In the genomic region with DNA sequence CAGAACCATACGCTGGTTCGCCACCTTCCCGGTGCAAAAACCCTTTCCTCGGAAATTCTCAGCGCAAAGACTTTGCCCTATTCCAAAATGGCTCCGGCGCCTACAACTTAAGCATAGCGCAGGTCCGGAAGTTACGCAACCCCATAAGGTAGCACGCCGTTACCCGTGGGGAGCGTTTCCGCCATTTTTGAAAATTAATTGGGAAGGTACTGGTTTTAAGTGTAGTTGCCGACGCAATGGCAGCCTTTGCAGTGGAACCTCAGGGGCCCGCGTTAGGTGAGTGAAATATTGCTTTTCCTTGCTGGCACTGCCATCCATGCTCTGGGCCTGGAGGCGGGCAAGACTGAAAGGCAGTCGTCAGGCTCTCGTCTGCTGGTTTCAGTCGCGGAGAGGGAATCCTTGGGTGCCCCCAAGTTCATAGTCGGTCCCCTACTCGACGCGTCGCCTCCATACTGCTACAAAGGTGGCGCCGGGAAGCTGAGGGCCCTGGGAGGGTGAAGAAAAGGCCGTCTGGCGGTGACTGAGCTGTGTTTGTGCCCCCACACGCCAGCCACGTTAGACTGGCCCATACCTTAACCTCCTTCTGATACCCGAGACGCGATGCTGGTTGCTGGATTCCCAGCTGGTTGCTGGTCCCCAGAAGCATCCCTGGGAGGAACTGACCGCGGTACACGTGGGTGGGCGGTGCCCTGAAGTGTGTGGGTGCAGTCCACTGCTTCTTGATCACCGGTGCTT, we compare ENCODE assay signal across 1 cellular context.
A peak's percentile ranks its signal among the peaks of the same experiment; 100 is the strongest.
TF ChIP-seq lines count a peak whose summit lies in the region.

A gene with protein sequence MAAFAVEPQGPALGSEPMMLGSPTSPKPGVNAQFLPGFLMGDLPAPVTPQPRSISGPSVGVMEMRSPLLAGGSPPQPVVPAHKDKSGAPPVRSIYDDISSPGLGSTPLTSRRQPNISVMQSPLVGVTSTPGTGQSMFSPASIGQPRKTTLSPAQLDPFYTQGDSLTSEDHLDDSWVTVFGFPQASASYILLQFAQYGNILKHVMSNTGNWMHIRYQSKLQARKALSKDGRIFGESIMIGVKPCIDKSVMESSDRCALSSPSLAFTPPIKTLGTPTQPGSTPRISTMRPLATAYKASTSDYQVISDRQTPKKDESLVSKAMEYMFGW (plus strand): TSS at position 222 of the 735 bp plus-strand sequence. CDS start 15 bp downstream, at position 237.

TF ChIP-seq in K562, 482 proteins besides CTCF, POLR2A, EP300 and RAD21 (continued from another document and continues in another):
- TF ChIP-seq MAZ (CRISPR knock-in tag; conservative IDR thresholded peaks at IDR 0.05 in 1 of 2, IDR thresholded peaks at IDR 0.05 in 1 of 2) (peak in 1 of 2 experiments; percentile 69; a peak in 3 of 4 replicates), DDX20 (tag; IDR thresholded peaks at IDR 0.05; ENCODE audit: low read depth) (no peak), TRIM28 (IDR thresholded peaks at IDR 0.05) (no peak), NFIC (IDR thresholded peaks at IDR 0.05) (no peak; the same call in 1 of the 2 replicates), ZNF143 (CRISPR knock-in tag; IDR thresholded peaks at IDR 0.05) (no peak), SAP30 (IDR thresholded peaks at IDR 0.05; ENCODE audit: borderline replicate concordance, insufficient read depth, low read depth, low read length, poor library complexity, severe bottlenecking) (peak; percentile 98), TCFL5 (CRISPR knock-in tag; conservative IDR thresholded peaks at IDR 0.05) (no peak), ZNF79 (CRISPR knock-in tag; IDR thresholded peaks at IDR 0.05; ENCODE audit: low read depth) (no peak), ZNF830 (CRISPR knock-in tag; IDR thresholded peaks at IDR 0.05) (no peak), FOXM1 (IDR thresholded peaks at IDR 0.05; ENCODE audit: low read depth) (peak; percentile 92), FOXM1 (CRISPR knock-in tag; IDR thresholded peaks at IDR 0.05; ENCODE audit: low read depth) (0 out of 2 replicates have a peak, but pooled peaks have one; percentile 36), YBX1 (IDR thresholded peaks at IDR 0.05) (no peak), EGR1 (conservative IDR thresholded peaks at IDR 0.05) (peak; percentile 94), MAFF (IDR thresholded peaks at IDR 0.05; ENCODE audit: low read length) (no peak), ZNF133 (CRISPR knock-in tag; IDR thresholded peaks at IDR 0.05) (no peak), KLF13 (tag; IDR thresholded peaks at IDR 0.05; ENCODE audit: borderline replicate concordance, low read depth) (peak; percentile 99), PHF20 (IDR thresholded peaks at IDR 0.05; ENCODE audit: partially characterized antibody) (peak; percentile 56), EP400 (IDR thresholded peaks at IDR 0.05) (peak; percentile 99), RB1 (IDR thresholded peaks at IDR 0.05; ENCODE audit: low read depth) (peak; percentile 21; the same call in 1 of the 2 replicates), XRCC4 (IDR thresholded peaks at IDR 0.05; ENCODE audit: extremely low read depth, insufficient read depth, insufficient read length) (no peak), ZNF766 (CRISPR knock-in tag; conservative IDR thresholded peaks at IDR 0.05) (peak; percentile 77; the same call in 1 of the 2 replicates), GATAD2A (IDR thresholded peaks at IDR 0.05) (no peak)
- TF ChIP-seq, protein P1, sequence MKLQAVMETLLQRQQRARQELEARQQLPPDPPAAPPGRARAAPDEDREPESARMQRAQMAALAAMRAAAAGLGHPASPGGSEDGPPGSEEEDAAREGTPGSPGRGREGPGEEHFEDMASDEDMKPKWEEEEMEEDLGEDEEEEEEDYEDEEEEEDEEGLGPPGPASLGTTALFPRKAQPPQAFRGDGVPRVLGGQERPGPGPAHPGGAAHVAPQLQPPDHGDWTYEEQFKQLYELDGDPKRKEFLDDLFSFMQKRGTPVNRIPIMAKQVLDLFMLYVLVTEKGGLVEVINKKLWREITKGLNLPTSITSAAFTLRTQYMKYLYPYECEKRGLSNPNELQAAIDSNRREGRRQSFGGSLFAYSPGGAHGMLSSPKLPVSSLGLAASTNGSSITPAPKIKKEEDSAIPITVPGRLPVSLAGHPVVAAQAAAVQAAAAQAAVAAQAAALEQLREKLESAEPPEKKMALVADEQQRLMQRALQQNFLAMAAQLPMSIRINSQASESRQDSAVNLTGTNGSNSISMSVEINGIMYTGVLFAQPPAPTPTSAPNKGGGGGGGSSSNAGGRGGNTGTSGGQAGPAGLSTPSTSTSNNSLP (IDR thresholded peaks at IDR 0.05; ENCODE audit: borderline replicate concordance, low read depth, low read length), result no peak
- TF ChIP-seq, protein P2, sequence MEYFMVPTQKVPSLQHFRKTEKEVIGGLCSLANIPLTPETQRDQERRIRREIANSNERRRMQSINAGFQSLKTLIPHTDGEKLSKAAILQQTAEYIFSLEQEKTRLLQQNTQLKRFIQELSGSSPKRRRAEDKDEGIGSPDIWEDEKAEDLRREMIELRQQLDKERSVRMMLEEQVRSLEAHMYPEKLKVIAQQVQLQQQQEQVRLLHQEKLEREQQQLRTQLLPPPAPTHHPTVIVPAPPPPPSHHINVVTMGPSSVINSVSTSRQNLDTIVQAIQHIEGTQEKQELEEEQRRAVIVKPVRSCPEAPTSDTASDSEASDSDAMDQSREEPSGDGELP (CRISPR knock-in tag; IDR thresholded peaks at IDR 0.05; ENCODE audit: borderline replicate concordance), result peak; percentile 99
- TF ChIP-seq, protein P3, sequence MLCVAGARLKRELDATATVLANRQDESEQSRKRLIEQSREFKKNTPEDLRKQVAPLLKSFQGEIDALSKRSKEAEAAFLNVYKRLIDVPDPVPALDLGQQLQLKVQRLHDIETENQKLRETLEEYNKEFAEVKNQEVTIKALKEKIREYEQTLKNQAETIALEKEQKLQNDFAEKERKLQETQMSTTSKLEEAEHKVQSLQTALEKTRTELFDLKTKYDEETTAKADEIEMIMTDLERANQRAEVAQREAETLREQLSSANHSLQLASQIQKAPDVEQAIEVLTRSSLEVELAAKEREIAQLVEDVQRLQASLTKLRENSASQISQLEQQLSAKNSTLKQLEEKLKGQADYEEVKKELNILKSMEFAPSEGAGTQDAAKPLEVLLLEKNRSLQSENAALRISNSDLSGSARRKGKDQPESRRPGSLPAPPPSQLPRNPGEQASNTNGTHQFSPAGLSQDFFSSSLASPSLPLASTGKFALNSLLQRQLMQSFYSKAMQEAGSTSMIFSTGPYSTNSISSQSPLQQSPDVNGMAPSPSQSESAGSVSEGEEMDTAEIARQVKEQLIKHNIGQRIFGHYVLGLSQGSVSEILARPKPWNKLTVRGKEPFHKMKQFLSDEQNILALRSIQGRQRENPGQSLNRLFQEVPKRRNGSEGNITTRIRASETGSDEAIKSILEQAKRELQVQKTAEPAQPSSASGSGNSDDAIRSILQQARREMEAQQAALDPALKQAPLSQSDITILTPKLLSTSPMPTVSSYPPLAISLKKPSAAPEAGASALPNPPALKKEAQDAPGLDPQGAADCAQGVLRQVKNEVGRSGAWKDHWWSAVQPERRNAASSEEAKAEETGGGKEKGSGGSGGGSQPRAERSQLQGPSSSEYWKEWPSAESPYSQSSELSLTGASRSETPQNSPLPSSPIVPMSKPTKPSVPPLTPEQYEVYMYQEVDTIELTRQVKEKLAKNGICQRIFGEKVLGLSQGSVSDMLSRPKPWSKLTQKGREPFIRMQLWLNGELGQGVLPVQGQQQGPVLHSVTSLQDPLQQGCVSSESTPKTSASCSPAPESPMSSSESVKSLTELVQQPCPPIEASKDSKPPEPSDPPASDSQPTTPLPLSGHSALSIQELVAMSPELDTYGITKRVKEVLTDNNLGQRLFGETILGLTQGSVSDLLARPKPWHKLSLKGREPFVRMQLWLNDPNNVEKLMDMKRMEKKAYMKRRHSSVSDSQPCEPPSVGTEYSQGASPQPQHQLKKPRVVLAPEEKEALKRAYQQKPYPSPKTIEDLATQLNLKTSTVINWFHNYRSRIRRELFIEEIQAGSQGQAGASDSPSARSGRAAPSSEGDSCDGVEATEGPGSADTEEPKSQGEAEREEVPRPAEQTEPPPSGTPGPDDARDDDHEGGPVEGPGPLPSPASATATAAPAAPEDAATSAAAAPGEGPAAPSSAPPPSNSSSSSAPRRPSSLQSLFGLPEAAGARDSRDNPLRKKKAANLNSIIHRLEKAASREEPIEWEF (CRISPR knock-in tag; IDR thresholded peaks at IDR 0.05), result no peak
- TF ChIP-seq, protein P4, sequence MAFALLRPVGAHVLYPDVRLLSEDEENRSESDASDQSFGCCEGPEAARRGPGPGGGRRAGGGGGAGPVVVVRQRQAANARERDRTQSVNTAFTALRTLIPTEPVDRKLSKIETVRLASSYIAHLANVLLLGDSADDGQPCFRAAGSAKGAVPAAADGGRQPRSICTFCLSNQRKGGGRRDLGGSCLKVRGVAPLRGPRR (CRISPR knock-in tag; IDR thresholded peaks at IDR 0.05), result no peak
- TF ChIP-seq, protein P5, sequence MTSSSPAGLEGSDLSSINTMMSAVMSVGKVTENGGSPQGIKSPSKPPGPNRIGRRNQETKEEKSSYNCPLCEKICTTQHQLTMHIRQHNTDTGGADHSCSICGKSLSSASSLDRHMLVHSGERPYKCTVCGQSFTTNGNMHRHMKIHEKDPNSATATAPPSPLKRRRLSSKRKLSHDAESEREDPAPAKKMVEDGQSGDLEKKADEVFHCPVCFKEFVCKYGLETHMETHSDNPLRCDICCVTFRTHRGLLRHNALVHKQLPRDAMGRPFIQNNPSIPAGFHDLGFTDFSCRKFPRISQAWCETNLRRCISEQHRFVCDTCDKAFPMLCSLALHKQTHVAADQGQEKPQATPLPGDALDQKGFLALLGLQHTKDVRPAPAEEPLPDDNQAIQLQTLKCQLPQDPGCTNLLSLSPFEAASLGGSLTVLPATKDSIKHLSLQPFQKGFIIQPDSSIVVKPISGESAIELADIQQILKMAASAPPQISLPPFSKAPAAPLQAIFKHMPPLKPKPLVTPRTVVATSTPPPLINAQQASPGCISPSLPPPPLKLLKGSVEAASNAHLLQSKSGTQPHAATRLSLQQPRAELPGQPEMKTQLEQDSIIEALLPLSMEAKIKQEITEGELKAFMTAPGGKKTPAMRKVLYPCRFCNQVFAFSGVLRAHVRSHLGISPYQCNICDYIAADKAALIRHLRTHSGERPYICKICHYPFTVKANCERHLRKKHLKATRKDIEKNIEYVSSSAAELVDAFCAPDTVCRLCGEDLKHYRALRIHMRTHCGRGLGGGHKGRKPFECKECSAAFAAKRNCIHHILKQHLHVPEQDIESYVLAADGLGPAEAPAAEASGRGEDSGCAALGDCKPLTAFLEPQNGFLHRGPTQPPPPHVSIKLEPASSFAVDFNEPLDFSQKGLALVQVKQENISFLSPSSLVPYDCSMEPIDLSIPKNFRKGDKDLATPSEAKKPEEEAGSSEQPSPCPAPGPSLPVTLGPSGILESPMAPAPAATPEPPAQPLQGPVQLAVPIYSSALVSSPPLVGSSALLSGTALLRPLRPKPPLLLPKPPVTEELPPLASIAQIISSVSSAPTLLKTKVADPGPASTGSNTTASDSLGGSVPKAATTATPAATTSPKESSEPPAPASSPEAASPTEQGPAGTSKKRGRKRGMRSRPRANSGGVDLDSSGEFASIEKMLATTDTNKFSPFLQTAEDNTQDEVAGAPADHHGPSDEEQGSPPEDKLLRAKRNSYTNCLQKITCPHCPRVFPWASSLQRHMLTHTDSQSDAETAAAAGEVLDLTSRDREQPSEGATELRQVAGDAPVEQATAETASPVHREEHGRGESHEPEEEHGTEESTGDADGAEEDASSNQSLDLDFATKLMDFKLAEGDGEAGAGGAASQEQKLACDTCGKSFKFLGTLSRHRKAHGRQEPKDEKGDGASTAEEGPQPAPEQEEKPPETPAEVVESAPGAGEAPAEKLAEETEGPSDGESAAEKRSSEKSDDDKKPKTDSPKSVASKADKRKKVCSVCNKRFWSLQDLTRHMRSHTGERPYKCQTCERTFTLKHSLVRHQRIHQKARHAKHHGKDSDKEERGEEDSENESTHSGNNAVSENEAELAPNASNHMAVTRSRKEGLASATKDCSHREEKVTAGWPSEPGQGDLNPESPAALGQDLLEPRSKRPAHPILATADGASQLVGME (CRISPR knock-in tag; IDR thresholded peaks at IDR 0.05), result peak; percentile 92
- TF ChIP-seq, protein P6, sequence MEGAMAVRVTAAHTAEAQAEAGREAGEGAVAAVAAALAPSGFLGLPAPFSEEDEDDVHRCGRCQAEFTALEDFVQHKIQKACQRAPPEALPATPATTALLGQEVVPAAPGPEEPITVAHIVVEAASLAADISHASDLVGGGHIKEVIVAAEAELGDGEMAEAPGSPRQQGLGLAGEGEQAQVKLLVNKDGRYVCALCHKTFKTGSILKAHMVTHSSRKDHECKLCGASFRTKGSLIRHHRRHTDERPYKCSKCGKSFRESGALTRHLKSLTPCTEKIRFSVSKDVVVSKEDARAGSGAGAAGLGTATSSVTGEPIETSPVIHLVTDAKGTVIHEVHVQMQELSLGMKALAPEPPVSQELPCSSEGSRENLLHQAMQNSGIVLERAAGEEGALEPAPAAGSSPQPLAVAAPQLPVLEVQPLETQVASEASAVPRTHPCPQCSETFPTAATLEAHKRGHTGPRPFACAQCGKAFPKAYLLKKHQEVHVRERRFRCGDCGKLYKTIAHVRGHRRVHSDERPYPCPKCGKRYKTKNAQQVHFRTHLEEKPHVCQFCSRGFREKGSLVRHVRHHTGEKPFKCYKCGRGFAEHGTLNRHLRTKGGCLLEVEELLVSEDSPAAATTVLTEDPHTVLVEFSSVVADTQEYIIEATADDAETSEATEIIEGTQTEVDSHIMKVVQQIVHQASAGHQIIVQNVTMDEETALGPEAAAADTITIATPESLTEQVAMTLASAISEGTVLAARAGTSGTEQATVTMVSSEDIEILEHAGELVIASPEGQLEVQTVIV (CRISPR knock-in tag; IDR thresholded peaks at IDR 0.05; ENCODE audit: borderline replicate concordance), result no peak
- TF ChIP-seq, protein P7, sequence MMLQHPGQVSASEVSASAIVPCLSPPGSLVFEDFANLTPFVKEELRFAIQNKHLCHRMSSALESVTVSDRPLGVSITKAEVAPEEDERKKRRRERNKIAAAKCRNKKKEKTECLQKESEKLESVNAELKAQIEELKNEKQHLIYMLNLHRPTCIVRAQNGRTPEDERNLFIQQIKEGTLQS (IDR thresholded peaks at IDR 0.05), result peak; percentile 91
- TF ChIP-seq, protein P7 (CRISPR knock-in tag; conservative IDR thresholded peaks at IDR 0.05), result no peak; the same call in 1 of the 2 replicates
- TF ChIP-seq, protein P8, sequence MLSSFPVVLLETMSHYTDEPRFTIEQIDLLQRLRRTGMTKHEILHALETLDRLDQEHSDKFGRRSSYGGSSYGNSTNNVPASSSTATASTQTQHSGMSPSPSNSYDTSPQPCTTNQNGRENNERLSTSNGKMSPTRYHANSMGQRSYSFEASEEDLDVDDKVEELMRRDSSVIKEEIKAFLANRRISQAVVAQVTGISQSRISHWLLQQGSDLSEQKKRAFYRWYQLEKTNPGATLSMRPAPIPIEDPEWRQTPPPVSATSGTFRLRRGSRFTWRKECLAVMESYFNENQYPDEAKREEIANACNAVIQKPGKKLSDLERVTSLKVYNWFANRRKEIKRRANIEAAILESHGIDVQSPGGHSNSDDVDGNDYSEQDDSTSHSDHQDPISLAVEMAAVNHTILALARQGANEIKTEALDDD (IDR thresholded peaks at IDR 0.05), result peak; percentile 45; the same call in 1 of the 2 replicates
- TF ChIP-seq, protein P9, sequence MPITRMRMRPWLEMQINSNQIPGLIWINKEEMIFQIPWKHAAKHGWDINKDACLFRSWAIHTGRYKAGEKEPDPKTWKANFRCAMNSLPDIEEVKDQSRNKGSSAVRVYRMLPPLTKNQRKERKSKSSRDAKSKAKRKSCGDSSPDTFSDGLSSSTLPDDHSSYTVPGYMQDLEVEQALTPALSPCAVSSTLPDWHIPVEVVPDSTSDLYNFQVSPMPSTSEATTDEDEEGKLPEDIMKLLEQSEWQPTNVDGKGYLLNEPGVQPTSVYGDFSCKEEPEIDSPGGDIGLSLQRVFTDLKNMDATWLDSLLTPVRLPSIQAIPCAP (CRISPR knock-in tag; IDR thresholded peaks at IDR 0.05; ENCODE audit: borderline replicate concordance), result no peak
